Comparison of ENCODE assay signal across 19 cellular contexts in the genomic region with DNA sequence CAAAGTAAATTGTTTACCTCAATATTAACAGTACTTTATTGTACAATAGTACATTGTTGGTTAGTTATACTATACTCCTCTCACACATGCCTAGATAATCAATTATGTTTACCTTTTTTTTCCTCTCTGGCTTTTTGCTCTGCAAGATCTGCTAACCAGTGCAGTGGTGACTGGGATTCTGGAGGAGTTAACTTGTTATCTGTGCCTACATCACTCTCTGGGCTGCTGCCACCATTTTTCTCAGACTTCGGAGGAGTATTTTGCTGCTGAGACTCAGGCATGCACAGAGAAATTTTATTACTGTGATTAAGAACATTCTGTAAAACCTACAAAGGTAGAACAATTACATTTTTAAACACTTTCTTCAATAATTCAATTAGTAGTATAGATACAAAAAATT. TPM values are rescaled to one million over a fixed set of nuclear protein-coding genes. Genes with fewer than 3 reads are reported as not detected.
DNase-seq lines count a peak whose midpoint lies in the region; ATAC-seq and TF ChIP-seq lines count a peak whose summit lies in the region.
"Had no signal": no experiment of that assay in that cellular context is flagged by ENCODE, and none has a peak within 500 bp of the region (broad histone marks: within the 10 kb centered on the region; RNA-seq: fewer than 3 reads in every experiment).

No MANE protein-coding gene starts in this region.

- no peak for DNase-seq in CD8-positive, alpha-beta T cell
- DNase-seq in NCI-H226, result peak; percentile 42
- DNase-seq in astrocyte of the hippocampus (ENCODE audit: low read depth, low spot score), result peak; percentile 29
- no peak for DNase-seq in naive B cell
- DNase-seq in T-helper 9 cell, result no peak
- DNase-seq in G401 (ENCODE audit: low spot score), result no peak
- DNase-seq: ACHN, DMS 273 treated with DMSO at 0.1 percent for 48 hours, H7, IMR-90, MV-4-11, NCI-H1417 treated with DMSO at 0.1 percent for 48 hours, NCI-H2029, NCI-H2171 treated with DMSO at 0.1 percent for 48 hours, NCI-H524, RPMI8226 had no signal

- H3K4me3 ChIP-seq in CD8-positive, alpha-beta T cell (ENCODE audit: low read depth, low read length), result no peak overlapping the region
- H3K4me3 ChIP-seq: SJSA1 had no signal

- TF ChIP-seq CTCF in CD8-positive, alpha-beta T cell (IDR thresholded peaks at IDR 0.05), result no peak

- H3K9me3 ChIP-seq in CD8-positive, alpha-beta T cell (ENCODE audit: low read length), result no peaks in the 10 kb centered on the region
- H3K9me3 ChIP-seq: SJSA1 had no signal

- peak overlapping the region; percentile 20 for H3K27ac Mint-ChIP-seq in CD8-positive, alpha-beta T cell
- H3K27ac Mint-ChIP-seq in naive B cell, result peak overlapping the region in 5 of 6 donors; percentile 2 to 78 (median 47)

- H3K27me3 Mint-ChIP-seq in CD8-positive, alpha-beta T cell (ENCODE audit: low read depth), result no peaks in the 10 kb centered on the region
- H3K27me3 Mint-ChIP-seq in naive B cell, result no peaks in the 10 kb centered on the region

- POLR2A ChIA-PET in CD8-positive, alpha-beta T cell (lab: Charles Lee), result no interaction called here

- intact Hi-C loops in CD8-positive, alpha-beta T cell (cut with DNase I, micrococcal nuclease), result no loop called here

- in situ Hi-C loops in G401 (cut with HindIII; ENCODE audit: low sequenced_read_pairs), result no loop called here

- no peaks in the 10 kb centered on the region for H3K27me3 ChIP-seq in CD8-positive, alpha-beta T cell (ENCODE audit: insufficient read depth, low read length)
- H3K27me3 ChIP-seq: SJSA1 had no signal

- CTCF ChIA-PET in CD8-positive, alpha-beta T cell (lab: Charles Lee), result no interaction called here

- no peaks in the 10 kb centered on the region for H3K4me1 Mint-ChIP-seq in CD8-positive, alpha-beta T cell (ENCODE audit: low read depth)
- H3K4me1 Mint-ChIP-seq in naive B cell, result peaks cover 0 to 3% (median 2%) of the 10 kb centered on the region in 3 donors

- H3K4me3 Mint-ChIP-seq in CD8-positive, alpha-beta T cell, result no peak overlapping the region
- H3K4me3 Mint-ChIP-seq in naive B cell, result no peak overlapping the region

- no peak overlapping the region for H3K27ac ChIP-seq in CD8-positive, alpha-beta T cell (ENCODE audit: low read depth, low read length)
- H3K27ac ChIP-seq: SJSA1 had no signal

- no peaks in the 10 kb centered on the region for H3K4me1 ChIP-seq in CD8-positive, alpha-beta T cell (ENCODE audit: insufficient read depth, low read length)
- H3K4me1 ChIP-seq: SJSA1 had no signal

- H3K9me3 Mint-ChIP-seq in CD8-positive, alpha-beta T cell, result no peaks in the 10 kb centered on the region
- H3K9me3 Mint-ChIP-seq in naive B cell, result no peaks in the 10 kb centered on the region

- H3K36me3 ChIP-seq in CD8-positive, alpha-beta T cell (ENCODE audit: insufficient read depth, low read length), result peaks cover 10% of the 10 kb centered on the region

- no peak for ATAC-seq in CD8-positive, alpha-beta T cell
- ATAC-seq in naive B cell (ENCODE audit: low read depth in 2 of 2) (no peak), GM18502 (IDR thresholded peaks at IDR 0.05; ENCODE audit: poor library complexity, unreplicated experiment) (no peak), HG02973 (IDR thresholded peaks at IDR 0.05; ENCODE audit: unreplicated experiment) (no peak)

- peaks cover 84% of the 10 kb centered on the region for H3K36me3 Mint-ChIP-seq in CD8-positive, alpha-beta T cell
- peaks cover 8 to 34% of the 10 kb centered on the region in 2 donors for H3K36me3 Mint-ChIP-seq in naive B cell

RNA-seq across cellular contexts. Expression of a gene that starts 59.7 kb away (rescaled TPM):
- 10 to 100 TPM; 26.6 to 29.1 TPM for total RNA-seq in CD8-positive, alpha-beta T cell
- polyA plus RNA-seq in naive B cell (ENCODE audit: low read depth in 6 of 6), result 10 to 100 TPM; 18.9 to 38.1 (median 25.4) TPM
- total RNA-seq in G401 (2014; rRNA removed; shearing (Covaris generic)), result 29.0 and 46.0 TPM in 2 replicates

Comparison
In these comparisons a context has a peak if more than half of its experiments do, and no peak if none do; other contexts are left out.
1. DNase-seq: peak in NCI-H226 (single experiment) and astrocyte of the hippocampus (single experiment); none in CD8-positive, alpha-beta T cell (0 of 7), naive B cell (single experiment), T-helper 9 cell (single experiment) and G401 (single experiment).